In the genomic region with DNA sequence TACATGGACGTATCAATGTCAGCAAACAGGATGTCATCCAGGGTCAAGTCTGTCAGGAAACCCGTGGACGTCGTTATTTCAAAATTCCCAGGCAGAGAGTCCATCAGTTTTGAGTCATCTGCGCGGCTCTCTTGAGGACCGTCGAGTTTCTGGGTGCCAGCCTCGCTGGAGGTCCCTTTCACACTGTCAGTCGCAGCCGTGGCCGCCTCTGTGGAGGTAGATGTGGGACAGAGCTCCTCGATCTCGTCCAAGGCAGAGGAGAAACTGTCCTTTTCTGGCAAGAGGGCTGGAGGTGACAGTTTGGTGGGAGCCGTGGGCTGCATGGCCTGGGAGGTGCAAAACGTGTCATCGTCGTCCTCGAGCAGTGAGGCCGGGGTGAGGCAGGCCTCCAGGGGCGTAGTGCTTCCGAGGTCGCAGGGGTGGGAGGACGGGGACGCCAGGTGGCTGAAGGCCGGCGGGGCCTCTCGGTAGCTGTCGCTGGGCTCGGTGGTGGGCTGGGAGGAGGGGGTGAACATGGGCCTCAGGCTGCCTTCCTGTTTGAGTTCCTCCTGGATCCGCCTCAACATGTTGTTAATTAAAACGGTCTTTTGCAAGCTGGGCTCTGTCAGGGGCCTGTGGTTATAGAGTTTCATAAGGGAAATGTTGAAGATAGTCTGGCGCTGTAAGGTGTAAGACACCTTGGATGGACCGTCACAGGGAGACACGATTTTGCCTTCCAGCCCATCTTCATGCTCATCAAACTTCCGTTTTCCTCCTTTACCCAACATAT, we compare ENCODE assay signal across 9 cellular contexts. TPM values are rescaled to one million over a fixed set of nuclear protein-coding genes. Genes with fewer than 3 reads are reported as not detected.
DNase-seq lines count a peak whose midpoint lies in the region; ATAC-seq and TF ChIP-seq lines count a peak whose summit lies in the region.
"Had no signal": no experiment of that assay in that cellular context is flagged by ENCODE, and none has a peak within 500 bp of the region (broad histone marks: within the 10 kb centered on the region; RNA-seq: fewer than 3 reads in every experiment).

No MANE protein-coding gene starts in this region.

- ATAC-seq in HG03064 (IDR thresholded peaks at IDR 0.05; ENCODE audit: low read depth, unreplicated experiment) (peak; percentile 58), gastrocnemius medialis (no peak)
- ATAC-seq in stimulated activated memory B cell treated with anti-CD40 and anti-IgM and Interleukin-4, amounts not matched to agents 10 μg/mL and 1 μg/mL and 100 μg/mL, for 72 hours, result peak; percentile 82

- H3K27me3 Mint-ChIP-seq in activated naive CD4-positive, alpha-beta T cell treated with anti-CD3 and anti-CD28 coated beads, Interleukin-2, amount 10 ng/mL, durations not matched to agents 7 days and 5 days, result no peaks in the 10 kb centered on the region
- no peaks in the 10 kb centered on the region for H3K27me3 Mint-ChIP-seq in activated CD4-positive, alpha-beta memory T cell treated with anti-CD3 and anti-CD28 coated beads for 36 hours
- H3K27me3 Mint-ChIP-seq in stimulated activated memory B cell treated with anti-CD40 and anti-IgM and Interleukin-4, amounts not matched to agents 10 μg/mL and 1 μg/mL and 100 μg/mL, for 72 hours, result no peaks in the 10 kb centered on the region

- H3K9me3 ChIP-seq in gastrocnemius medialis, result no peaks in the 10 kb centered on the region

- H3K4me1 ChIP-seq in gastrocnemius medialis, result peaks cover 30 to 36% of the 10 kb centered on the region in 2 donors

- no peak overlapping the region for H3K4me3 Mint-ChIP-seq in activated naive CD4-positive, alpha-beta T cell treated with anti-CD3 and anti-CD28 coated beads, Interleukin-2, amount 10 ng/mL, durations not matched to agents 7 days and 5 days
- H3K4me3 Mint-ChIP-seq in activated CD4-positive, alpha-beta memory T cell treated with anti-CD3 and anti-CD28 coated beads for 36 hours, result peak overlapping the region; percentile 24
- H3K4me3 Mint-ChIP-seq in stimulated activated memory B cell treated with anti-CD40 and anti-IgM and Interleukin-4, amounts not matched to agents 10 μg/mL and 1 μg/mL and 100 μg/mL, for 72 hours, result peak overlapping the region; percentile 74

- H3K36me3 ChIP-seq in gastrocnemius medialis, result peaks cover 0 to 26% of the 10 kb centered on the region in 2 donors

- no peaks in the 10 kb centered on the region for H3K27me3 ChIP-seq in gastrocnemius medialis

- DNase-seq in activated naive CD4-positive, alpha-beta T cell treated with anti-CD3 and anti-CD28 coated beads, Interleukin-2, amount 10 ng/mL, durations not matched to agents 7 days and 5 days, result peak; percentile 30
- DNase-seq in activated naive CD4-positive, alpha-beta T cell treated with Interleukin-2 at 50 U/mL for 16 hours, result no peak
- DNase-seq in activated CD4-positive, alpha-beta memory T cell treated with anti-CD3 and anti-CD28 coated beads for 36 hours, result no peak
- no peak for DNase-seq in middle frontal gyrus (ENCODE audit: extremely low spot score, low spot score)
- no peak for DNase-seq in gastrocnemius medialis
- no peak for DNase-seq in HuH-7 (ENCODE audit: low spot score)

- H3K27ac ChIP-seq in gastrocnemius medialis, result no peak overlapping the region
- H3K27ac ChIP-seq: C4-2B had no signal

- CTCF ChIA-PET in activated naive CD4-positive, alpha-beta T cell treated with anti-CD3 and anti-CD28 coated beads, Interleukin-2, amount 10 ng/mL, durations not matched to agents 7 days and 5 days (lab: Charles Lee), result interaction anchor here (0.6 to 1.2 kb wide), 4 partner anchors 10 to 394 kb away, joined by 3 to 6 read pairs (median 3); no protein-coding TSS in a partner anchor
- CTCF ChIA-PET in activated CD4-positive, alpha-beta memory T cell treated with anti-CD3 and anti-CD28 coated beads for 36 hours (lab: Charles Lee), result interaction anchor here (0.9 to 2.6 kb wide), 6 partner anchors 10 to 226 kb away, joined by 3 to 19 read pairs (median 3); partner anchors contain the start of gene SERTAD2

- no peak for TF ChIP-seq CTCF in gastrocnemius medialis (IDR thresholded peaks at IDR 0.05 in 4 of 5, conservative IDR thresholded peaks at IDR 0.05 in 1 of 5)

- no peaks in the 10 kb centered on the region for H3K9me3 Mint-ChIP-seq in activated naive CD4-positive, alpha-beta T cell treated with anti-CD3 and anti-CD28 coated beads, Interleukin-2, amount 10 ng/mL, durations not matched to agents 7 days and 5 days
- no peaks in the 10 kb centered on the region for H3K9me3 Mint-ChIP-seq in activated CD4-positive, alpha-beta memory T cell treated with anti-CD3 and anti-CD28 coated beads for 36 hours
- H3K9me3 Mint-ChIP-seq in stimulated activated memory B cell treated with anti-CD40 and anti-IgM and Interleukin-4, amounts not matched to agents 10 μg/mL and 1 μg/mL and 100 μg/mL, for 72 hours, result no peaks in the 10 kb centered on the region

- H3K27ac Mint-ChIP-seq in activated naive CD4-positive, alpha-beta T cell treated with anti-CD3 and anti-CD28 coated beads, Interleukin-2, amount 10 ng/mL, durations not matched to agents 7 days and 5 days, result peak overlapping the region; percentile 89
- peak overlapping the region; percentile 52 for H3K27ac Mint-ChIP-seq in activated CD4-positive, alpha-beta memory T cell treated with anti-CD3 and anti-CD28 coated beads for 36 hours
- peak overlapping the region; percentile 94 for H3K27ac Mint-ChIP-seq in stimulated activated memory B cell treated with anti-CD40 and anti-IgM and Interleukin-4, amounts not matched to agents 10 μg/mL and 1 μg/mL and 100 μg/mL, for 72 hours

- no peak overlapping the region for H3K4me3 ChIP-seq in gastrocnemius medialis

- POLR2A ChIA-PET in activated CD4-positive, alpha-beta memory T cell treated with anti-CD3 and anti-CD28 coated beads for 36 hours (lab: Charles Lee), result interaction anchor here (1.3 kb wide), 1 partner anchor 29 kb away, joined by 7 read pairs; no protein-coding TSS in a partner anchor

- intact Hi-C loops in activated CD4-positive, alpha-beta memory T cell treated with anti-CD3 and anti-CD28 coated beads for 36 hours (cut with micrococcal nuclease), result no loop called here
- intact Hi-C loops in gastrocnemius medialis (cut with DNase I; ENCODE audit: low total_unique reads), result no loop called here

- in situ Hi-C loops in gastrocnemius medialis (cut with MboI; ENCODE audit: low sequenced_read_pairs in 4 of 4), result loop anchor here in 1 of 4 donors (25.0 kb wide), 1 partner anchor 401 kb away; no protein-coding TSS in a partner anchor

- H3K36me3 Mint-ChIP-seq in activated naive CD4-positive, alpha-beta T cell treated with anti-CD3 and anti-CD28 coated beads, Interleukin-2, amount 10 ng/mL, durations not matched to agents 7 days and 5 days, result peaks cover 25% of the 10 kb centered on the region
- peaks cover 16% of the 10 kb centered on the region for H3K36me3 Mint-ChIP-seq in activated CD4-positive, alpha-beta memory T cell treated with anti-CD3 and anti-CD28 coated beads for 36 hours
- H3K36me3 Mint-ChIP-seq in stimulated activated memory B cell treated with anti-CD40 and anti-IgM and Interleukin-4, amounts not matched to agents 10 μg/mL and 1 μg/mL and 100 μg/mL, for 72 hours, result peaks cover 26% of the 10 kb centered on the region

- no peak for TF ChIP-seq POLR2A in gastrocnemius medialis (IDR thresholded peaks at IDR 0.05)

- peaks cover 49% of the 10 kb centered on the region for H3K4me1 Mint-ChIP-seq in activated naive CD4-positive, alpha-beta T cell treated with anti-CD3 and anti-CD28 coated beads, Interleukin-2, amount 10 ng/mL, durations not matched to agents 7 days and 5 days
- H3K4me1 Mint-ChIP-seq in activated CD4-positive, alpha-beta memory T cell treated with anti-CD3 and anti-CD28 coated beads for 36 hours (ENCODE audit: low read depth), result peaks cover 35% of the 10 kb centered on the region
- peaks cover 70% of the 10 kb centered on the region for H3K4me1 Mint-ChIP-seq in stimulated activated memory B cell treated with anti-CD40 and anti-IgM and Interleukin-4, amounts not matched to agents 10 μg/mL and 1 μg/mL and 100 μg/mL, for 72 hours

RNA-seq across cellular contexts. Expression of gene SERTAD2, which starts 17.4 kb away (rescaled TPM):
- 10 to 100 TPM; 11.3 to 11.4 TPM for total RNA-seq in activated CD4-positive, alpha-beta memory T cell treated with anti-CD3 and anti-CD28 coated beads for 36 hours
- 10 to 100 TPM in 1 of 4 donors, 1 to 10 TPM in 3; 7.3 to 10.6 (median 8.7) TPM for total RNA-seq in gastrocnemius medialis

Comparison
In these comparisons a context has a peak if more than half of its experiments do, and no peak if none do; other contexts are left out.
1. ATAC-seq: peak in HG03064 (single experiment) and stimulated activated memory B cell treated with anti-CD40 and anti-IgM and Interleukin-4, amounts not matched to agents 10 μg/mL and 1 μg/mL and 100 μg/mL, for 72 hours (single experiment); none in gastrocnemius medialis (0 of 2).
2. Peak in every context shown above with its lines, with median percentiles within 50 percentile points of each other: H3K27ac Mint-ChIP-seq.